In genomic region chr12:121799175-121799841, GRCh38 we compare ENCODE assay signal across 8 cellular contexts. TPM values are rescaled to one million over a fixed set of nuclear protein-coding genes. Genes with fewer than 3 reads are reported as not detected.
DNase-seq lines count a peak whose midpoint lies in the region; ATAC-seq and TF ChIP-seq lines count a peak whose summit lies in the region.

No MANE protein-coding gene starts in this region.

- H3K27me3 ChIP-seq in DND-41 (ENCODE audit: insufficient read depth, low read length, poor library complexity): no peaks in the 10 kb centered on the region
- no peaks in the 10 kb centered on the region for H3K27me3 ChIP-seq in Panc1 (ENCODE audit: control insufficient read depth, insufficient read depth, low read length)
- no peaks in the 10 kb centered on the region for H3K27me3 ChIP-seq in adipocyte (replicated peaks; ENCODE audit: control insufficient read depth, insufficient read depth, low read length)

- intact Hi-C loops in Panc1 (cut with micrococcal nuclease; ENCODE audit: unreplicated experiment): no loop called here
- intact Hi-C loops in Right ventricle myocardium superior (cut with DNase I): loop anchor here (5.0 kb wide), 1 partner anchor 88 kb away; the partner anchor contains the start of gene PSMD9

- peaks cover 46% of the 10 kb centered on the region for H3K36me3 ChIP-seq in DND-41 (ENCODE audit: insufficient read depth, low read length)
- H3K36me3 ChIP-seq in Panc1 (ENCODE audit: control insufficient read depth, insufficient read depth, low read length): no peaks in the 10 kb centered on the region; the same call in 1 of the 2 replicates
- peaks cover 11% of the 10 kb centered on the region for H3K36me3 ChIP-seq in adipocyte (ENCODE audit: control insufficient read depth, insufficient read depth, low read length, severe bottlenecking)

- TF ChIP-seq CTCF in DND-41 (IDR thresholded peaks at IDR 0.05; ENCODE audit: borderline replicate concordance, extremely low read depth, low read length, poor library complexity, severe bottlenecking) (no peak), LNCaP clone FGC (IDR thresholded peaks at IDR 0.05; ENCODE audit: control insufficient read depth, extremely low read depth, insufficient read depth) (0 out of 2 replicates have a peak, but pooled peaks have one; percentile 20), Panc1 (IDR thresholded peaks at IDR 0.05) (no peak)

- H3K4me1 ChIP-seq in DND-41 (ENCODE audit: insufficient read depth, low read length): peaks cover 52% of the 10 kb centered on the region
- peaks cover 48% of the 10 kb centered on the region for H3K4me1 ChIP-seq in Panc1 (ENCODE audit: control insufficient read depth, insufficient read depth, low read length)
- peaks cover 51% of the 10 kb centered on the region for H3K4me1 ChIP-seq in adipocyte (ENCODE audit: control insufficient read depth, insufficient read depth, low read length)

- peaks cover 38% of the 10 kb centered on the region for H4K20me1 ChIP-seq in DND-41 (ENCODE audit: insufficient read depth, low read length)

- CTCF ChIA-PET in Panc1 (lab: Charles Lee): no interaction called here

- in situ Hi-C loops in Panc1 (cut with HindIII; ENCODE audit: low pct_unique_long_range_greater_than_20kb, low sequenced_read_pairs): no loop called here

- H3K79me2 ChIP-seq in DND-41 (ENCODE audit: insufficient read depth, low read length): peaks cover 80% of the 10 kb centered on the region

- H2AFZ ChIP-seq in DND-41 (ENCODE audit: low read depth, low read length): no peak overlapping the region

- H3K4me2 ChIP-seq in DND-41 (ENCODE audit: insufficient read depth, low read length): peak overlapping the region; percentile 86

- H3K9ac ChIP-seq in DND-41 (ENCODE audit: low read depth, low read length) (peak overlapping the region; percentile 100), adipocyte (ENCODE audit: low read length) (peak overlapping the region; percentile 100)

- BruUV-seq in Panc1 (replicated peaks; lab: Mats Ljungman, UMichigan): no TSS peak

- H3K4me3 ChIP-seq in DND-41 (ENCODE audit: low read depth in 1 of 2, low read length in 2 of 2) (peak overlapping the region; percentile 60 to 70; a peak in 3 of 4 replicates), LNCaP clone FGC (ENCODE audit: low read depth, low read length) (peak overlapping the region; percentile 59), Panc1 (ENCODE audit: low read depth in 2 of 2, low read length in 2 of 2) (peak overlapping the region; percentile 51 to 55), adipocyte (ENCODE audit: low read length) (peak overlapping the region; percentile 92)

- POLR2A ChIA-PET in Panc1 (lab: Charles Lee): interaction anchor here (0.6 kb wide), 1 partner anchor 345 kb away, joined by 9 read pairs; no protein-coding TSS in a partner anchor

- H3K9me3 ChIP-seq in DND-41 (ENCODE audit: insufficient read depth, low read length, severe bottlenecking): no peaks in the 10 kb centered on the region
- no peaks in the 10 kb centered on the region for H3K9me3 ChIP-seq in Panc1 (ENCODE audit: control insufficient read depth, insufficient read depth, low read depth, low read length)
- no peaks in the 10 kb centered on the region for H3K9me3 ChIP-seq in adipocyte (ENCODE audit: control insufficient read depth, low read length)

- H3K27ac ChIP-seq in DND-41 (ENCODE audit: low read length): peak overlapping the region; percentile 97
- H3K27ac ChIP-seq in Panc1 (ENCODE audit: low read length): peak overlapping the region; percentile 89

- DNase-seq in DND-41: peak; percentile 56
- peak; percentile 75 for DNase-seq in LNCaP clone FGC (ENCODE audit: low read depth)
- DNase-seq in Panc1 (ENCODE audit: low read depth, low spot score): no peak
- peak; percentile 76 for DNase-seq in adipocyte (ENCODE audit: low read depth)
- DNase-seq in Right ventricle myocardium superior: peak; percentile 85
- DNase-seq in occipital lobe (lab: John Stamatoyannopoulos, UW): peak; percentile 48
- no peak for DNase-seq in middle frontal gyrus (ENCODE audit: extremely low spot score, low spot score)

- ATAC-seq in DND-41 (ENCODE audit: insufficient read depth, low read depth): no peak
- peak; percentile 4; the same call in 1 of the 2 replicates for ATAC-seq in Panc1
- peak; percentile 14 for ATAC-seq in Right ventricle myocardium superior (ENCODE audit: poor library complexity)
- ATAC-seq in HG03432 (IDR thresholded peaks at IDR 0.05; ENCODE audit: unreplicated experiment): no peak

RNA-seq across cellular contexts. Expression of gene SETD1B, which starts 4.5 kb away (rescaled TPM):
- total RNA-seq in Panc1 (2021; ENCODE audit: unreplicated experiment) (31.2 TPM), Right ventricle myocardium superior (8.6 TPM), occipital lobe (2.3 TPM)
- polyA plus RNA-seq in Panc1 (2012; ENCODE audit: insufficient read length): 24.0 TPM

RNA-seq across cellular contexts. Expression of gene RHOF, which starts 5.8 kb away (rescaled TPM):
- total RNA-seq in Panc1 (2021; ENCODE audit: unreplicated experiment) (71.8 TPM), Right ventricle myocardium superior (41.8 TPM), occipital lobe (14.5 TPM)
- 81.8 TPM for polyA plus RNA-seq in Panc1 (2012; ENCODE audit: insufficient read length)

RNA-seq across cellular contexts. Expression of gene HPD, which starts 59.4 kb away (rescaled TPM):
- total RNA-seq in Panc1 (2021; ENCODE audit: unreplicated experiment) (0.51 TPM), Right ventricle myocardium superior (2.7 TPM), occipital lobe (not detected)
- 0.57 TPM for polyA plus RNA-seq in Panc1 (2012; ENCODE audit: insufficient read length)

Comparison
In these comparisons a context has a peak if more than half of its experiments do, and no peak if none do; other contexts are left out.
1. ATAC-seq: peak in Panc1 (single experiment) and Right ventricle myocardium superior (single experiment); none in DND-41 (single experiment) and HG03432 (single experiment).
2. DNase-seq: peak in DND-41 (single experiment), LNCaP clone FGC (single experiment), adipocyte (single experiment), Right ventricle myocardium superior (single experiment) and occipital lobe (single experiment); none in Panc1 (single experiment) and middle frontal gyrus (single experiment).
3. Peak in every context shown above with its lines, with median percentiles within 50 percentile points of each other: H3K4me3 ChIP-seq.